In the genomic region with DNA sequence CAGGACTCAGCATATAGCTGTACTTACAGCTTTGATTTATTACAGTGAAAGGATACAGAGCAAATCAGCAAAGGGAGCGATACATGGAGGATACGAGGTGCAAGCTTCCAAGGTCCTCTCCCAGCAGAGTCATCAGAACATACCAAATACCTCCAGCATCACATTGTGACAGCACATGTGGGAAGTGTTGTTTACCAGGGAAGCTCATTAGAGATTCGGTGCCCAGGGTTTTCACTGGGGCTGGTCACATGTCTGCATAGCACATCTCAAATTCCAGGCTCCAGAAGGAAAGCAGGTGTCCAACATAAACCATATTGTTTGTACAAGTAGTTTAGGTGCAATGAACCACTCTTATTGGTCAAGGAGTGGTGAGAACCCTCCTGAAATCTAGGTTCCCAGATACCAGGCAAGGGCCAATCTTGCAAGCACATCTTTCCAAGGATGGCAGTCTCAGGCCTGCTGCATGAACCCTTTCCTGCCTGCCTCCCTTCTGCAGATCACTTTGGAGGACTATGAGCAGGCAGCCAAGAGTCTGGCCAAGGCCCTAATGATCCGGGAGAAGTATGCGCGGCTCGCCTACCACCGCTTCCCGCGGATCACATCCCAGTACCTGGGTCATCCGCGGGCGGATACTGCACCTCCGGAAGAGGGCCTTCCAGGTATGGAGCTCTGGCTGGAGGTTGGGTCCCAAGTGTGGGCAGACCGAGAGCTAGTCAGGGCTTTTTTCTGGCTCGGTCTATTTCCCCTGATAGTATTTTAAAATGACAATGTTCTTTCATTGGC, we compare ENCODE assay signal across 21 cellular contexts. TPM values are rescaled to one million over a fixed set of nuclear protein-coding genes. Genes with fewer than 3 reads are reported as not detected.
A peak's percentile ranks its signal among the peaks of the same experiment; 100 is the strongest.
DNase-seq lines count a peak whose midpoint lies in the region; ATAC-seq lines count a peak whose summit lies in the region.
"Had no signal": no experiment of that assay in that cellular context is flagged by ENCODE, and none has a peak within 500 bp of the region (broad histone marks: within the 10 kb centered on the region; RNA-seq: fewer than 3 reads in every experiment).

No MANE protein-coding gene starts in this region.

- H3K27me3 Mint-ChIP-seq in activated T-cell treated with anti-CD3 and anti-CD28 coated beads, Interleukin-2, amount 50 U/mL, for 24 hours = no peaks in the 10 kb centered on the region
- H3K27me3 Mint-ChIP-seq: activated CD4-positive, alpha-beta T cell treated with anti-CD3 and anti-CD28 coated beads for 36 hours had no signal

- peak; percentile 2 for DNase-seq in activated T-cell treated with anti-CD3 and anti-CD28 coated beads, Interleukin-2, amount 50 U/mL, for 24 hours
- DNase-seq in activated T-cell treated with anti-CD3 and anti-CD28 coated beads, Interleukin-2, amount 50 U/mL, for 48 hours = no peak
- DNase-seq in NCI-H2107 (lab: John Stamatoyannopoulos, UW) (peak; percentile 48), mesenteric fat pad (ENCODE audit: low spot score) (peak; percentile 74), inferior parietal cortex (ENCODE audit: extremely low spot score) (no peak), HT-29 (ENCODE audit: low spot score) (no peak)
- DNase-seq: ACHN; activated CD4-positive, alpha-beta T cell treated with anti-CD3 and anti-CD28 coated beads for 36 hours; activated CD8-positive, alpha-beta memory T cell treated with anti-CD3 and anti-CD28 coated beads for 24 hours; activated naive CD4-positive, alpha-beta T cell treated with anti-CD3 and anti-CD28 coated beads for 36 hours; activated T-cell treated with anti-CD3 and anti-CD28 coated beads, Interleukin-2, amount 50 U/mL, for 72 hours; amniotic stem cell; C1 segment of cervical spinal cord; lower lobe of right lung; NCI-H1092; NCI-H1930; NCI-H526 treated with DMSO at 0.1 percent for 48 hours had no signal

- H3K9me3 Mint-ChIP-seq in activated T-cell treated with anti-CD3 and anti-CD28 coated beads, Interleukin-2, amount 50 U/mL, for 24 hours = no peaks in the 10 kb centered on the region
- H3K9me3 Mint-ChIP-seq: activated naive CD4-positive, alpha-beta T cell treated with anti-CD3 and anti-CD28 coated beads for 36 hours; activated T-cell treated with anti-CD3 and anti-CD28 coated beads, Interleukin-2, amount 50 U/mL, for 72 hours; endodermal cell; T-helper 1 cell treated with Interleukin-12 subunit alpha and Interleukin-12 subunit beta and Interleukin-4 antibody, amounts not matched to agents 30 μg/mL and 1 μg/mL, for 36 hours had no signal

- no peak for ATAC-seq in GM18498 (IDR thresholded peaks at IDR 0.05; ENCODE audit: unreplicated experiment)
- ATAC-seq: activated CD4-positive, alpha-beta T cell treated with anti-CD3 and anti-CD28 coated beads for 36 hours; activated T-cell treated with anti-CD3 and anti-CD28 coated beads, Interleukin-2, amount 50 U/mL, for 72 hours; gastroesophageal sphincter; lower lobe of right lung had no signal

- H3K27ac Mint-ChIP-seq in activated T-cell treated with anti-CD3 and anti-CD28 coated beads, Interleukin-2, amount 50 U/mL, for 24 hours = peak overlapping the region; percentile 42
- H3K27ac Mint-ChIP-seq: activated CD4-positive, alpha-beta T cell treated with anti-CD3 and anti-CD28 coated beads for 36 hours; activated naive CD4-positive, alpha-beta T cell treated with anti-CD3 and anti-CD28 coated beads for 36 hours; activated T-cell treated with anti-CD3 and anti-CD28 coated beads, Interleukin-2, amount 50 U/mL, for 72 hours; endodermal cell; T-helper 1 cell treated with Interleukin-12 subunit alpha and Interleukin-12 subunit beta and Interleukin-4 antibody, amounts not matched to agents 30 μg/mL and 1 μg/mL, for 36 hours had no signal

- H3K4me3 Mint-ChIP-seq in activated T-cell treated with anti-CD3 and anti-CD28 coated beads, Interleukin-2, amount 50 U/mL, for 24 hours = no peak overlapping the region
- H3K4me3 Mint-ChIP-seq: activated CD4-positive, alpha-beta T cell treated with anti-CD3 and anti-CD28 coated beads for 36 hours; activated naive CD4-positive, alpha-beta T cell treated with anti-CD3 and anti-CD28 coated beads for 36 hours; activated T-cell treated with anti-CD3 and anti-CD28 coated beads, Interleukin-2, amount 50 U/mL, for 72 hours; endodermal cell; T-helper 1 cell treated with Interleukin-12 subunit alpha and Interleukin-12 subunit beta and Interleukin-4 antibody, amounts not matched to agents 30 μg/mL and 1 μg/mL, for 36 hours had no signal

- peaks cover 3% of the 10 kb centered on the region for H3K4me1 Mint-ChIP-seq in activated T-cell treated with anti-CD3 and anti-CD28 coated beads, Interleukin-2, amount 50 U/mL, for 24 hours (ENCODE audit: low read depth)
- H3K4me1 Mint-ChIP-seq: activated CD4-positive, alpha-beta T cell treated with anti-CD3 and anti-CD28 coated beads for 36 hours had no signal

- peaks cover 67% of the 10 kb centered on the region for H3K36me3 Mint-ChIP-seq in activated T-cell treated with anti-CD3 and anti-CD28 coated beads, Interleukin-2, amount 50 U/mL, for 24 hours (ENCODE audit: low read depth)

RNA-seq across cellular contexts. Expression of gene AMPD3, which starts 26.7 kb away (rescaled TPM):
- total RNA-seq in mesenteric fat pad = 27.2 TPM
- total RNA-seq in HT-29 (2014; rRNA removed; shearing (Covaris generic)) = 6.3 and 10.4 TPM in 2 replicates

RNA-seq across cellular contexts. Expression of gene RNF141, which starts 59.2 kb away (rescaled TPM):
- total RNA-seq in mesenteric fat pad = 54.0 TPM
- 10.1 and 11.7 TPM in 2 replicates for total RNA-seq in HT-29 (2014; rRNA removed; shearing (Covaris generic))

Comparison
In these comparisons a context has a peak if more than half of its experiments do, and no peak if none do; other contexts are left out.
1. DNase-seq: peak in activated T-cell treated with anti-CD3 and anti-CD28 coated beads, Interleukin-2, amount 50 U/mL, for 24 hours (single experiment), NCI-H2107 (single experiment) and mesenteric fat pad (single experiment); none in activated T-cell treated with anti-CD3 and anti-CD28 coated beads, Interleukin-2, amount 50 U/mL, for 48 hours (0 of 2), inferior parietal cortex (single experiment) and HT-29 (single experiment).